8 cellular contexts compared by ENCODE assay signal in the genomic region with DNA sequence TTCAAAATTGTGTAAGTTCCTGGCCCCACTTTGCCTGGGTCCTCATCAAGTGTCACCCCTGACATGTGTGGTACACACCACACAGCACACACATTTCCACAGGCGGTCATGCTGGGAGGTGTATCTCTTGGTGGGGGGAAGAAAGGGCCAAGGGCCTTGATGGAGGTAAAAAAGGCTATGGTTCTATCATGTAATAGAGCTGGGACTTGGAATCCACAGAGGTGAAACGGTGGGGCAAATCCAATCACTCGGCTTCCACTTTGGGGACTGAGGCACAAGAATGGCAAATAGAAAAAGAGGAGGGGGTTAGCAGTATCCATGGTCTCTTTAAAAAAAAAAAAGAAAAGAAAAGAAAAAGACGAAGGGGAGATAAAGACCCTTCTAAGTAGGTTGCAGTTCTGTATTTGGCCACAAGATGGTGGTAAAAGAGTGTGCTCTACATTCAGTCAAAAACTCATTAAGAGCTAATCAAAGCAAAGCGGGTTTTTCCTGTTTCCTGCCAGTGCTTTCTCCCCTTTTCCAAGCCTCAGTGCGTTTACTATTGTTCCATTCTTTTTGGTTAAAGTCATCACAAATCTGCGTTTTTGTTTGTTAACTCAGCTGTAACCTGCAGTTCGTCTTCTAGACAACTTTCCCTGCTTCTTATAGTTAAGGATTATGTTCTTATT. TPM values are rescaled to one million over a fixed set of nuclear protein-coding genes. Genes with fewer than 3 reads are reported as not detected.
A peak's percentile ranks its signal among the peaks of the same experiment; 100 is the strongest.
DNase-seq lines count a peak whose midpoint lies in the region; ATAC-seq and TF ChIP-seq lines count a peak whose summit lies in the region.

No MANE protein-coding gene starts in this region.

- no peaks in the 10 kb centered on the region for H4K20me1 ChIP-seq in GM23248 (ENCODE audit: insufficient read depth)

- H3K4me2 ChIP-seq in GM23248 (ENCODE audit: unreplicated experiment) = peak overlapping the region; percentile 53

- H2AFZ ChIP-seq in GM23248 = peak overlapping the region; percentile 79

- H3F3A ChIP-seq in GM23248 (ENCODE audit: insufficient read depth) = no peaks in the 10 kb centered on the region

- WGBS in GM23248 (ENCODE audit: low coverage in 1 of 2, low lambda C conversion rate in 2 of 2, missing lambda C conversion rate in 2 of 2), 2 experiments = 12 to 14% methylated on average over 8 of the region's 8 CpGs
- WGBS in transverse colon (ENCODE audit: low coverage in 1 of 2), 2 donors = 7 to 9% methylated on average over 3 to 8 of the region's 8 CpGs

- ATAC-seq in HG03342 (IDR thresholded peaks at IDR 0.05; ENCODE audit: unreplicated experiment) = no peak
- ATAC-seq in GM18505 (IDR thresholded peaks at IDR 0.05; ENCODE audit: unreplicated experiment) = no peak

- H3K79me2 ChIP-seq in GM23248 (ENCODE audit: insufficient read depth) = no peaks in the 10 kb centered on the region

- no peaks in the 10 kb centered on the region for H3K27me3 ChIP-seq in GM23248 (replicated peaks; ENCODE audit: insufficient read depth)
- H3K27me3 ChIP-seq in transverse colon = no peaks in the 10 kb centered on the region

- in situ Hi-C loops in GM23248 (cut with MboI) (no loop called here), transverse colon (cut with MboI; ENCODE audit: low pct_ligation_motif_present in 1 of 4, low pct_unique_long_range_greater_than_20kb in 1 of 4, low sequenced_read_pairs in 3 of 4) (no loop called here)

- DNase-seq in CD1c-positive myeloid dendritic cell (ENCODE audit: extremely low spot score) (peak; percentile 54), GM23248 (peak; percentile 46), NCI-H82 (lab: John Stamatoyannopoulos, UW) (peak; percentile 89), cerebellar cortex (ENCODE audit: low spot score) (peak; percentile 63), kidney tubule cell (ENCODE audit: low spot score) (peak; percentile 64), transverse colon (no peak)

- H3K36me3 ChIP-seq in GM23248 (ENCODE audit: low read depth) = no peaks in the 10 kb centered on the region
- no peaks in the 10 kb centered on the region for H3K36me3 ChIP-seq in transverse colon

- H3K9ac ChIP-seq in GM23248 = no peak overlapping the region

- H3K27ac ChIP-seq in GM23248 = no peak overlapping the region
- H3K27ac ChIP-seq in transverse colon = no peak overlapping the region

- H3K9me2 ChIP-seq in GM23248 (ENCODE audit: insufficient read depth) = no peaks in the 10 kb centered on the region

- H3K4me3 ChIP-seq in GM23248 = no peak overlapping the region
- no peak overlapping the region for H3K4me3 ChIP-seq in transverse colon

- intact Hi-C loops in transverse colon (cut with DNase I; ENCODE audit: low total_unique reads) = loop anchor here (10.0 kb wide), 1 partner anchor 91 kb away; no protein-coding TSS in a partner anchor

- TF ChIP-seq POLR2A in transverse colon (IDR thresholded peaks at IDR 0.05) = no peak
- TF ChIP-seq POLR2A in GM18505 (IDR thresholded peaks at IDR 0.05; ENCODE audit: borderline replicate concordance, extremely low read depth, insufficient read depth, insufficient read length) = no peak

- H3K4me1 ChIP-seq in GM23248 (ENCODE audit: insufficient read depth) = peaks cover 8% of the 10 kb centered on the region; the same call in 1 of the 2 replicates
- peaks cover 0 to 15% (median 5%) of the 10 kb centered on the region in 4 donors for H3K4me1 ChIP-seq in transverse colon

- peak; percentile 65 to 93 (median 70) for TF ChIP-seq CTCF in transverse colon (IDR thresholded peaks at IDR 0.05)

- TF ChIP-seq EP300 in transverse colon (IDR thresholded peaks at IDR 0.05; ENCODE audit: low read depth) = no peak

- H3K9me3 ChIP-seq in GM23248 (ENCODE audit: low read depth) = no peaks in the 10 kb centered on the region
- no peaks in the 10 kb centered on the region for H3K9me3 ChIP-seq in transverse colon

RNA-seq across cellular contexts. Expression of a gene that starts 37.0 kb away (rescaled TPM):
- total RNA-seq in GM23248 (2014; rRNA removed; shearing (Covaris generic)) = 211 and 212 TPM in 2 replicates
- polyA plus RNA-seq in GM23248 (2016; fragmentation: Nextera tagmentation; extraction: Ambion mirVana) = 442 and 443 TPM in 2 replicates
- 10 to 100 TPM; 10.3 to 95.9 (median 62.3) TPM for total RNA-seq in transverse colon
